ENCODE assay signal across 24 cellular contexts in the genomic region with DNA sequence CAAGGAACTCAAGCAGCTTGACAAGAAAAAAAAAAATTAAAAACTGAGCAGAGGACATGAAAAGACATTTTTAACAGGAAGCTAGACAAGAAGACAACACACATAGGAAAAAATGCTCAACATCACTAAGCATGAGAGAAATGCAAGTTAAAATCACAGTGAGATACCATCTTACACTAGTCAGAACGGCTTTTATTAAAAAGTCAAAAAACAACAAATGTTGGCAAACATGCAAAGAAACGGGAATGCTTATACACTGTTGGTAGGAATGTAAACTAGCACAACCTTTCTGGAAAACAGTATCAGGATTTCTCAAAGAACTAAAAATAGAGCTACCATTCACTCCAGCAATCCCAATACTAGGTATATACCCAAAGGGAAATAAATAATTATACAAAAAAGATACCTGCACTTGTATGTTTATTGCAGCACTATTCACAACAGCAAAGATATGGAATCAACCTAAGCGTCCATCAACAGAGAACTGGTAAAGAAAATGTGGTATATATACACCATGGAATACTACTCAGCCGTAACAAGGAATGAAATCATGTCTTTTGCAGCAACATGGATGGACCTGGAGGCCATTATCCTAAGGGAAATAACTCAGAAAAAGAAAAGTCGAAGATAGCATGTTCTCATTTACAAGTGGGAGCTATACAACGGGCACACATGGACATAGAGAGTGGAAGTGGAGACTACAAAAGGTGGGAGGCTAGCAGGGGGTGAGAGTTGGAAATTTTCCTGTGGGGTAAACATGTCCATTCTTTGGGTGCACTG. TPM values are rescaled to one million over a fixed set of nuclear protein-coding genes. Genes with fewer than 3 reads are reported as not detected.
A peak's percentile ranks its signal among the peaks of the same experiment; 100 is the strongest.
DNase-seq lines count a peak whose midpoint lies in the region; ATAC-seq, FAIRE-seq and TF ChIP-seq lines count a peak whose summit lies in the region.
"Had no signal": no experiment of that assay in that cellular context is flagged by ENCODE, and none has a peak within 500 bp of the region (broad histone marks: within the 10 kb centered on the region; RNA-seq: fewer than 3 reads in every experiment).

No MANE protein-coding gene starts in this region.

- in situ Hi-C loops in GM12878 (cut with MboI), result no loop called here

- TF ChIP-seq POLR2A in GM12878 (IDR thresholded peaks at IDR 0.05; ENCODE audit: low read depth, low read length), result no peak

- ATAC-seq in GM12878 (no peak), HG02759 (IDR thresholded peaks at IDR 0.05; ENCODE audit: unreplicated experiment) (no peak)
- ATAC-seq: activated CD8-positive, alpha-beta T cell treated with anti-CD3 and anti-CD28 coated beads for 36 hours; naive thymus-derived CD8-positive, alpha-beta T cell had no signal

- POLR2A ChIA-PET in HEK293 (lab: Yijun Ruan, JAX) (no interaction called here), GM12878 (lab: Charles Lee) (interaction anchor here (0.8 to 1.1 kb wide), 4 partner anchors 9 to 30 kb away, joined by 3 to 4 read pairs (median 3); no protein-coding TSS in a partner anchor)

- FAIRE-seq in GM12878 (lab: Jason Lieb, UNC), result no peak
- FAIRE-seq: D721Med, GM12892, H1 had no signal

- peak overlapping the region; percentile 13; the same call in 1 of the 2 replicates for H3K4me2 ChIP-seq in GM12878 (ENCODE audit: control insufficient read depth, insufficient read depth)

- BruUV-seq in GM12878 (replicated peaks; lab: Mats Ljungman, UMichigan), result no TSS peak

- peak overlapping the region in 2 of 3 experiments; percentile 4 to 21 for H3K4me3 Mint-ChIP-seq in nephron
- H3K4me3 Mint-ChIP-seq: activated CD8-positive, alpha-beta T cell treated with anti-CD3 and anti-CD28 coated beads for 36 hours; activated naive CD8-positive, alpha-beta T cell treated with anti-CD3 and anti-CD28 coated beads, Interleukin-2, amount 10 ng/mL, durations not matched to agents 7 days and 5 days; central memory CD8-positive, alpha-beta T cell; naive thymus-derived CD8-positive, alpha-beta T cell; T-helper 1 cell treated with Interleukin-12 subunit alpha and Interleukin-12 subunit beta and Interleukin-4 antibody, amounts not matched to agents 30 μg/mL and 1 μg/mL, for 36 hours had no signal

- H3K27me3 Mint-ChIP-seq in nephron (ENCODE audit: low read depth), result no peaks in the 10 kb centered on the region

- peaks cover 16% of the 10 kb centered on the region for H3K4me1 ChIP-seq in HEK293 (ENCODE audit: control insufficient read depth, insufficient read depth, low read length)
- peaks cover 14% of the 10 kb centered on the region for H3K4me1 ChIP-seq in GM12878 (ENCODE audit: control insufficient read depth, insufficient read depth, low read length)

- SMC1A ChIA-PET in GM12878 (lab: Charles Lee; ENCODE audit: uncharacterized antibody, unreplicated experiment), result interaction anchor here (0.7 to 7.9 kb wide), 8 partner anchors 9 to 75 kb away, joined by 3 to 72 read pairs (median 4); no protein-coding TSS in a partner anchor

- H4K20me1 ChIP-seq in GM12878 (ENCODE audit: control insufficient read depth, insufficient read depth), result no peaks in the 10 kb centered on the region

- H2AFZ ChIP-seq in GM12878 (ENCODE audit: control insufficient read depth, low read depth, low read length), result no peak overlapping the region

- intact Hi-C loops in GM12878 (cut with micrococcal nuclease; ENCODE audit: unreplicated experiment), result loop anchor here (10.0 kb wide), 1 partner anchor 356 kb away; a partner anchor contains a TSS
- intact Hi-C loops in posterior vena cava (cut with DNase I), result no loop called here

- WGBS in GM12878 (ENCODE audit: insufficient coverage, insufficient replicate concordance, low lambda C conversion rate, missing lambda C conversion rate), result 91% methylated on average over 6 of the region's 6 CpGs

- RAD21 ChIA-PET in GM12878 (lab: Charles Lee; ENCODE audit: unreplicated experiment), result interaction anchor here (1.3 to 3.0 kb wide), 3 partner anchors 29 to 75 kb away, joined by 3 to 12 read pairs (median 5); no protein-coding TSS in a partner anchor

- DNase-seq in AG10803 (ENCODE audit: low read depth) (peak; percentile 43), GM12878 (ENCODE audit: low read depth, low spot score) (no peak), posterior vena cava (ENCODE audit: low spot score) (no peak), OCI-M2 (lab: John Stamatoyannopoulos, UW; ENCODE audit: unreplicated experiment) (no peak)
- DNase-seq: activated CD8-positive, alpha-beta T cell treated with anti-CD3 and anti-CD28 coated beads for 36 hours; activated effector memory CD4-positive, alpha-beta T cell treated with anti-CD3 and anti-CD28 coated beads, Interleukin-2, amount 50 U/mL, for 16 hours; activated naive CD8-positive, alpha-beta T cell treated with anti-CD3 and anti-CD28 coated beads, Interleukin-2, amount 10 ng/mL, durations not matched to agents 7 days and 5 days; activated T-cell treated with anti-CD3 and anti-CD28 coated beads for 4 hours; dorsolateral prefrontal cortex; islet precursor cell; midbrain; naive thymus-derived CD8-positive, alpha-beta T cell; NCI-H1694 treated with DMSO at 0.1 percent for 48 hours; stimulated activated CD4-positive, alpha-beta T cell treated with anti-CD3 and anti-CD28 coated beads, Interleukin-2, amount 100 ng/mL, for 24 hours; tibial artery had no signal

- peak overlapping the region; percentile 66 for H3K27ac ChIP-seq in HEK293 (ENCODE audit: extremely low read depth, low read depth, low read length)
- no peak overlapping the region for H3K27ac ChIP-seq in GM12878 (ENCODE audit: control insufficient read depth, insufficient read depth)
- H3K27ac ChIP-seq: dorsolateral prefrontal cortex, RWPE1, tibial artery had no signal

- TF ChIP-seq EP300 in GM12878 (IDR thresholded peaks at IDR 0.05; ENCODE audit: borderline replicate concordance in 1 of 2, control insufficient read depth in 1 of 2, low read depth in 2 of 2, low read length in 2 of 2), result no peak

- H3K27me3 ChIP-seq in GM12878 (replicated peaks in 1 of 2; ENCODE audit: control insufficient read depth in 2 of 2, insufficient read depth in 2 of 2, low read length in 1 of 2), result no peaks in the 10 kb centered on the region
- H3K27me3 ChIP-seq: tibial artery had no signal

- TF ChIP-seq CTCF in AG10803 (conservative IDR thresholded peaks at IDR 0.05; ENCODE audit: low read length) (no peak), HEK293 (tag by site-specific recombination; IDR thresholded peaks at IDR 0.05) (no peak), GM12878 (IDR thresholded peaks at IDR 0.05 in 2 of 3, conservative IDR thresholded peaks at IDR 0.05 in 1 of 3; ENCODE audit: control insufficient read depth in 2 of 3, extremely low read depth in 1 of 3, insufficient read depth in 1 of 3, low read depth in 3 of 3, low read length in 3 of 3) (no peak), nephron (IDR thresholded peaks at IDR 0.05; ENCODE audit: unreplicated experiment in 3 of 3) (no peak)

- no peaks in the 10 kb centered on the region for H3K36me3 Mint-ChIP-seq in nephron (ENCODE audit: low read depth)
- H3K36me3 Mint-ChIP-seq: naive thymus-derived CD8-positive, alpha-beta T cell had no signal

- H3K9ac ChIP-seq in GM12878 (ENCODE audit: control insufficient read depth, insufficient read depth, low read length), result no peak overlapping the region

- H3K9me3 Mint-ChIP-seq in nephron, result no peaks in the 10 kb centered on the region
- H3K9me3 Mint-ChIP-seq: activated CD8-positive, alpha-beta T cell treated with anti-CD3 and anti-CD28 coated beads for 36 hours; activated naive CD8-positive, alpha-beta T cell treated with anti-CD3 and anti-CD28 coated beads, Interleukin-2, amount 10 ng/mL, durations not matched to agents 7 days and 5 days; central memory CD8-positive, alpha-beta T cell; naive thymus-derived CD8-positive, alpha-beta T cell; T-helper 1 cell treated with Interleukin-12 subunit alpha and Interleukin-12 subunit beta and Interleukin-4 antibody, amounts not matched to agents 30 μg/mL and 1 μg/mL, for 36 hours had no signal

- H3K36me3 ChIP-seq in HEK293 (ENCODE audit: control insufficient read depth in 2 of 2, insufficient read depth in 1 of 2, low read length in 2 of 2) (no peaks in the 10 kb centered on the region), GM12878 (ENCODE audit: control insufficient read depth in 2 of 2, insufficient read depth in 2 of 2, low read length in 1 of 2) (no peaks in the 10 kb centered on the region)
- H3K36me3 ChIP-seq: tibial artery had no signal

- H3K4me3 ChIP-seq in AG10803 (ENCODE audit: low read length) (no peak overlapping the region), HEK293 (ENCODE audit: low read depth, low read length) (no peak overlapping the region), GM12878 (no peak overlapping the region; the same call in 1 of the 2 replicates)
- H3K4me3 ChIP-seq: tibial artery had no signal

- peaks cover 48% of the 10 kb centered on the region for H3K4me1 Mint-ChIP-seq in nephron
- H3K4me1 Mint-ChIP-seq: central memory CD8-positive, alpha-beta T cell had no signal

- TF ChIP-seq RAD21 in GM12878 (IDR thresholded peaks at IDR 0.05; ENCODE audit: insufficient read depth, low read depth, low read length), result no peak

- peaks cover 90% of the 10 kb centered on the region for H3K79me2 ChIP-seq in GM12878 (ENCODE audit: control insufficient read depth, insufficient read depth, low read length)

- CTCF ChIA-PET in HEK293 (lab: Yijun Ruan, JAX), result interaction anchor here (0.6 to 1.7 kb wide), 6 partner anchors 29 to 295 kb away, joined by 3 to 5 read pairs (median 4); no protein-coding TSS in a partner anchor
- CTCF ChIA-PET in GM12878 (lab: Yijun Ruan, JAX), result interaction anchor here (0.7 to 5.0 kb wide), 9 partner anchors 9 to 75 kb away, joined by 3 to 35 read pairs (median 5); no protein-coding TSS in a partner anchor

- peak overlapping the region in 1 of 3 experiments; percentile 62 for H3K27ac Mint-ChIP-seq in nephron
- H3K27ac Mint-ChIP-seq: activated CD8-positive, alpha-beta T cell treated with anti-CD3 and anti-CD28 coated beads for 36 hours; activated naive CD8-positive, alpha-beta T cell treated with anti-CD3 and anti-CD28 coated beads, Interleukin-2, amount 10 ng/mL, durations not matched to agents 7 days and 5 days; naive thymus-derived CD8-positive, alpha-beta T cell; T-helper 1 cell treated with Interleukin-12 subunit alpha and Interleukin-12 subunit beta and Interleukin-4 antibody, amounts not matched to agents 30 μg/mL and 1 μg/mL, for 36 hours had no signal

- H3K9me3 ChIP-seq in HEK293 (ENCODE audit: control insufficient read depth, insufficient read depth, low read depth, low read length) (no peaks in the 10 kb centered on the region), GM12878 (replicated peaks; ENCODE audit: control insufficient read depth, insufficient read depth, low read length) (no peaks in the 10 kb centered on the region)
- H3K9me3 ChIP-seq: tibial artery had no signal

RNA-seq across cellular contexts. Expression of a gene that starts 5.2 kb away (rescaled TPM):
- 42.8 and 52.3 TPM in 2 replicates for total RNA-seq in GM12878 (2013; cell fraction: nucleolus; rRNA removed)
- 19.4 and 22.0 TPM in 2 replicates for total RNA-seq in GM12878 (2014; rRNA removed)
- total RNA-seq in GM12878 (2014; rRNA removed; fragmentation: Illumina TruSeq; extraction: Trizol), result 25.2 and 26.2 TPM in 2 replicates
- total RNA-seq in GM12878 (2021), result 19.3 and 20.1 TPM in 2 replicates
- 6.4 TPM for polyA plus RNA-seq in GM12878 (2011; ENCODE audit: low read depth)
- polyA plus RNA-seq in GM12878 (2011; rRNA removed), result 11.7 and 12.9 TPM in 2 replicates
- 9.0 and 12.2 TPM in 2 replicates for polyA plus RNA-seq in GM12878 (2011; cell fraction: cytosol; rRNA removed)
- 12.0 and 16.4 TPM in 2 replicates for polyA plus RNA-seq in GM12878 (2011; cell fraction: nucleus; rRNA removed)
- 9.6 and 12.5 TPM in 2 replicates for polyA plus RNA-seq in GM12878 (2012)
- 24.2 and 24.6 TPM in 2 replicates for polyA plus RNA-seq in GM12878 (2014; fragmentation: Illumina TruSeq; extraction: Trizol)
- 10 to 100 TPM; 11.1 to 14.6 TPM for polyA plus RNA-seq in GM12878 (2014; fragmentation: Nextera tagmentation; extraction: Ambion mirVana)
- polyA plus RNA-seq in GM12878 (2014; rRNA removed), result 14.4 TPM in 2 replicates
- polyA plus RNA-seq in GM12878 (2016; fragmentation: Nextera tagmentation; extraction: Ambion mirVana), result 10 to 100 TPM; 26.6 to 32.4 TPM
- polyA minus RNA-seq in GM12878 (2011; rRNA and poly(A)+ RNA removed), result 15.4 and 25.7 TPM in 2 replicates
- polyA minus RNA-seq in GM12878 (2011; cell fraction: cytosol; rRNA and poly(A)+ RNA removed), result 10.0 and 15.3 TPM in 2 replicates
- polyA minus RNA-seq in GM12878 (2011; cell fraction: nucleus; rRNA and poly(A)+ RNA removed), result 12.0 and 26.5 TPM in 2 replicates
- total RNA-seq in posterior vena cava, result 10 to 100 TPM; 42.8 to 44.0 TPM
